25 cellular contexts compared by ENCODE assay signal in genomic region chr2:138474093-138474834, GRCh38. TPM values are rescaled to one million over a fixed set of nuclear protein-coding genes. Genes with fewer than 3 reads are reported as not detected.
DNase-seq lines count a peak whose midpoint lies in the region; ATAC-seq, FAIRE-seq and TF ChIP-seq lines count a peak whose summit lies in the region.
"Had no signal": no experiment of that assay in that cellular context is flagged by ENCODE, and none has a peak within 500 bp of the region (broad histone marks: within the 10 kb centered on the region; RNA-seq: fewer than 3 reads in every experiment).

No MANE protein-coding gene starts in this region.

- TF ChIP-seq RAD21 in K562 (CRISPR knock-in tag; conservative IDR thresholded peaks at IDR 0.05 in 1 of 2, IDR thresholded peaks at IDR 0.05 in 1 of 2), result no peak

- H3K4me1 ChIP-seq in K562 (replicated peaks in 1 of 2; ENCODE audit: control insufficient read depth in 2 of 2, insufficient read depth in 2 of 2, low read length in 2 of 2) (peaks cover 6 to 19% of the 10 kb centered on the region in 2 experiments), sigmoid colon (no peaks in the 10 kb centered on the region)
- H3K4me1 ChIP-seq: psoas muscle, uterus had no signal

- H3K4me3 ChIP-seq in K562 (no peak overlapping the region), sigmoid colon (no peak overlapping the region)
- H3K4me3 ChIP-seq: lung, PC-9, psoas muscle, skin epidermis, suprapubic skin, uterus had no signal

- H3K27me3 ChIP-seq in K562 (ENCODE audit: control insufficient read depth in 2 of 2, insufficient read depth in 2 of 2, low read length in 2 of 2), result no peaks in the 10 kb centered on the region
- H3K27me3 ChIP-seq in sigmoid colon, result no peaks in the 10 kb centered on the region
- H3K27me3 ChIP-seq: suprapubic skin, uterus had no signal

- no peaks in the 10 kb centered on the region for H4K20me1 ChIP-seq in K562 (replicated peaks; ENCODE audit: control insufficient read depth, insufficient read depth, low read length)

- TF ChIP-seq POLR2A in GM12891 (IDR thresholded peaks at IDR 0.05; ENCODE audit: low read depth, low read length) (no peak), K562 (conservative IDR thresholded peaks at IDR 0.05) (no peak), sigmoid colon (IDR thresholded peaks at IDR 0.05) (no peak)

- no peak for DNase-seq in GM12891 (ENCODE audit: insufficient read length, low spot score)
- DNase-seq in MV-4-11 (lab: John Stamatoyannopoulos, UW), result peak; percentile 45
- DNase-seq in K562 (ENCODE audit: extremely low read depth in 1 of 4, low spot score in 3 of 4), result peak in 2 of 4 experiments; percentile 45 to 72
- DNase-seq in lung microvascular endothelial cell (ENCODE audit: low read depth in 2 of 2), result peak; percentile 20 to 67
- no peak for DNase-seq in sigmoid colon
- DNase-seq in mesenteric fat pad (ENCODE audit: low spot score), result no peak
- DNase-seq: activated CD4-positive, alpha-beta T cell treated with anti-CD3 and anti-CD28 coated beads, Interleukin-2, amount 10 ng/mL, durations not matched to agents 7 days and 5 days; activated CD8-positive, alpha-beta memory T cell treated with anti-CD3 and anti-CD28 coated beads, Interleukin-2, amount 50 U/mL, for 48 hours; activated naive CD8-positive, alpha-beta T cell treated with anti-CD3 and anti-CD28 coated beads, Interleukin-2, amount 10 ng/mL, durations not matched to agents 7 days and 5 days; CD4-positive, CD25-positive, alpha-beta regulatory T cell; effector CD4-positive, alpha-beta T cell; IMR-90; NCI-H1436; NCI-H526 treated with DMSO at 0.1 percent for 48 hours; PC-9; psoas muscle; stimulated activated CD4-positive, alpha-beta T cell treated with anti-CD3 and anti-CD28 coated beads, Interleukin-1b, Interleukin-23, amount 100 ng/mL, for 48 hours; T-helper 1 cell; uterus had no signal

- H3K36me3 ChIP-seq in K562 (ENCODE audit: control insufficient read depth, insufficient read depth, low read length) (no peaks in the 10 kb centered on the region), sigmoid colon (no peaks in the 10 kb centered on the region)
- H3K36me3 ChIP-seq: suprapubic skin, uterus had no signal

- no peaks in the 10 kb centered on the region for H3K79me2 ChIP-seq in K562 (ENCODE audit: control insufficient read depth, insufficient read depth, low read length)

- no TSS peak for BruUV-seq in K562 (replicated peaks; lab: Mats Ljungman, UMichigan)

- H2AFZ ChIP-seq in K562 (ENCODE audit: low read depth, low read length), result peak overlapping the region; percentile 67
- H2AFZ ChIP-seq: PC-9 had no signal

- H3K27ac ChIP-seq in K562 (ENCODE audit: extremely low read depth, low read depth, low read length) (peak overlapping the region; percentile 62), sigmoid colon (no peak overlapping the region)
- H3K27ac ChIP-seq: PC-9, psoas muscle, skin epidermis, suprapubic skin, uterus had no signal

- FAIRE-seq in GM12891 (lab: Jason Lieb, UNC) (peak; percentile 13), K562 (lab: Jason Lieb, UNC) (peak; percentile 68)
- FAIRE-seq: G401.6 had no signal

- peak overlapping the region in 1 of 2 experiments; percentile 35; a peak in 1 of 4 replicates for H3K9ac ChIP-seq in K562 (ENCODE audit: insufficient read depth in 1 of 2, low read depth in 2 of 2, low read length in 2 of 2)

- WGBS in K562 (ENCODE audit: insufficient coverage, low coverage, missing lambda C conversion rate), result 0% methylated on average over 4 of the region's 4 CpGs
- 64 to 81% methylated on average over 4 of the region's 4 CpGs for WGBS in sigmoid colon, 2 donors

- in situ Hi-C loops in K562 (cut with MboI), result no loop called here

- H3K4me2 ChIP-seq in K562 (ENCODE audit: insufficient read depth, low read length), result peak overlapping the region; percentile 44
- H3K4me2 ChIP-seq: PC-9 had no signal

- POLR2A ChIA-PET in K562 (lab: Yijun Ruan, JAX), result interaction anchor here (0.6 to 1.4 kb wide), 4 partner anchors 12 to 98 kb away, joined by 3 to 6 read pairs (median 4); no protein-coding TSS in a partner anchor

- CTCF ChIA-PET in K562 (lab: Yijun Ruan, JAX; ENCODE audit: low intra/inter-chr PET ratio), result no interaction called here

- intact Hi-C loops in K562 (cut with micrococcal nuclease), result loop anchor here (10.0 kb wide), 4 partner anchors 181 to 351 kb away; partner anchors contain the start of gene NXPH2
- intact Hi-C loops in sigmoid colon (cut with DNase I), result no loop called here

- H3K9me3 ChIP-seq in K562 (replicated peaks; ENCODE audit: control insufficient read depth, insufficient read depth, low read depth, low read length) (no peaks in the 10 kb centered on the region; the same call in 1 of the 2 replicates), sigmoid colon (no peaks in the 10 kb centered on the region)
- H3K9me3 ChIP-seq: psoas muscle, suprapubic skin, uterus had no signal

- H3K9me1 ChIP-seq in K562 (ENCODE audit: control insufficient read depth, insufficient read depth, low read length), result no peaks in the 10 kb centered on the region

- TF ChIP-seq CTCF in K562 (IDR thresholded peaks at IDR 0.05 in 2 of 3, conservative IDR thresholded peaks at IDR 0.05 in 1 of 3; ENCODE audit: insufficient read depth in 2 of 3, low read depth in 1 of 3, low read length in 3 of 3) (no peak), sigmoid colon (IDR thresholded peaks at IDR 0.05) (no peak)

- peak; percentile 54; the same call in 1 of the 2 replicates for TF ChIP-seq EP300 in K562 (IDR thresholded peaks at IDR 0.05; ENCODE audit: low read length)
- no peak for TF ChIP-seq EP300 in sigmoid colon (IDR thresholded peaks at IDR 0.05)

- ATAC-seq in K562 (peak; percentile 84), GM19452 (IDR thresholded peaks at IDR 0.05; ENCODE audit: unreplicated experiment) (no peak), GM18511 (IDR thresholded peaks at IDR 0.05; ENCODE audit: unreplicated experiment) (no peak)
- ATAC-seq: psoas muscle had no signal

TF ChIP-seq in GM12891, 5 proteins besides CTCF, POLR2A, EP300 and RAD21:
- TF ChIP-seq SPI1 (IDR thresholded peaks at IDR 0.05; ENCODE audit: low read depth, low read length), result no peak
- no peak for TF ChIP-seq POLR2AphosphoS5 (IDR thresholded peaks at IDR 0.05; ENCODE audit: low read depth, low read length)
- TF ChIP-seq TAF1 (IDR thresholded peaks at IDR 0.05; ENCODE audit: low read depth, low read length), result no peak
- TF ChIP-seq POU2F2 (IDR thresholded peaks at IDR 0.05; ENCODE audit: low read depth, low read length), result no peak
- TF ChIP-seq PAX5 (IDR thresholded peaks at IDR 0.05; ENCODE audit: insufficient read depth, low read length, severe bottlenecking), result no peak

TF ChIP-seq in K562, 482 proteins besides CTCF, POLR2A, EP300 and RAD21 (continues in another document):
- TF ChIP-seq ARID1B (IDR thresholded peaks at IDR 0.05) (peak; percentile 84), FOXM1 (IDR thresholded peaks at IDR 0.05; ENCODE audit: low read depth) (0 out of 2 replicates have a peak, but pooled peaks have one; percentile 12), FOXM1 (CRISPR knock-in tag; IDR thresholded peaks at IDR 0.05; ENCODE audit: low read depth) (no peak), ZNF57 (CRISPR knock-in tag; IDR thresholded peaks at IDR 0.05) (no peak)
- TF ChIP-seq, protein P1, sequence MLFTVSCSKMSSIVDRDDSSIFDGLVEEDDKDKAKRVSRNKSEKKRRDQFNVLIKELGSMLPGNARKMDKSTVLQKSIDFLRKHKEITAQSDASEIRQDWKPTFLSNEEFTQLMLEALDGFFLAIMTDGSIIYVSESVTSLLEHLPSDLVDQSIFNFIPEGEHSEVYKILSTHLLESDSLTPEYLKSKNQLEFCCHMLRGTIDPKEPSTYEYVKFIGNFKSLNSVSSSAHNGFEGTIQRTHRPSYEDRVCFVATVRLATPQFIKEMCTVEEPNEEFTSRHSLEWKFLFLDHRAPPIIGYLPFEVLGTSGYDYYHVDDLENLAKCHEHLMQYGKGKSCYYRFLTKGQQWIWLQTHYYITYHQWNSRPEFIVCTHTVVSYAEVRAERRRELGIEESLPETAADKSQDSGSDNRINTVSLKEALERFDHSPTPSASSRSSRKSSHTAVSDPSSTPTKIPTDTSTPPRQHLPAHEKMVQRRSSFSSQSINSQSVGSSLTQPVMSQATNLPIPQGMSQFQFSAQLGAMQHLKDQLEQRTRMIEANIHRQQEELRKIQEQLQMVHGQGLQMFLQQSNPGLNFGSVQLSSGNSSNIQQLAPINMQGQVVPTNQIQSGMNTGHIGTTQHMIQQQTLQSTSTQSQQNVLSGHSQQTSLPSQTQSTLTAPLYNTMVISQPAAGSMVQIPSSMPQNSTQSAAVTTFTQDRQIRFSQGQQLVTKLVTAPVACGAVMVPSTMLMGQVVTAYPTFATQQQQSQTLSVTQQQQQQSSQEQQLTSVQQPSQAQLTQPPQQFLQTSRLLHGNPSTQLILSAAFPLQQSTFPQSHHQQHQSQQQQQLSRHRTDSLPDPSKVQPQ (CRISPR knock-in tag; IDR thresholded peaks at IDR 0.05; ENCODE audit: borderline replicate concordance), result no peak

RNA-seq across cellular contexts. Expression of gene SPOPL, which starts 27.3 kb away (rescaled TPM):
- polyA plus RNA-seq in GM12891 (2012; ENCODE audit: low read depth, missing spikeins), result 4.8 TPM
- 9.1 and 30.1 TPM in 2 replicates for total RNA-seq in K562 (2011; cell fraction: chromatin; rRNA removed; ENCODE audit: low replicate concordance)
- 3.4 and 5.7 TPM in 2 replicates for total RNA-seq in K562 (2011; cell fraction: nucleolus; rRNA removed)
- 10.6 and 16.4 TPM in 2 replicates for total RNA-seq in K562 (2011; cell fraction: nucleoplasm; rRNA removed)
- 1.8 and 2.7 TPM in 2 replicates for total RNA-seq in K562 (2014; rRNA removed)
- total RNA-seq in K562 (2014; rRNA removed; fragmentation: Illumina TruSeq; extraction: Trizol), result 4.3 and 5.4 TPM in 2 replicates
- 3.8 and 4.1 TPM in 2 replicates for total RNA-seq in K562 (2015; rRNA removed; fragmentation: Illumina TruSeq; extraction: Trizol)
- total RNA-seq in K562 (2021), result 3.8 and 4.5 TPM in 2 replicates
- 5.5 and 6.1 TPM in 2 replicates for polyA plus RNA-seq in K562 (2011; rRNA removed)
- 1.8 and 2.1 TPM in 2 replicates for polyA plus RNA-seq in K562 (2011; cell fraction: cytosol; rRNA removed)
- 11.2 and 12.4 TPM in 2 replicates for polyA plus RNA-seq in K562 (2011; cell fraction: nucleus; rRNA removed)
- 2.0 and 2.7 TPM in 2 replicates for polyA plus RNA-seq in K562 (2012)
- polyA plus RNA-seq in K562 (2014; fragmentation: Illumina TruSeq; extraction: Trizol), result 2.7 and 3.0 TPM in 2 replicates
- under 1 TPM; 0.53 to 0.95 TPM for polyA plus RNA-seq in K562 (2014; fragmentation: Nextera tagmentation; extraction: Ambion mirVana)
- 4.9 and 5.9 TPM in 2 replicates for polyA plus RNA-seq in K562 (2014; rRNA removed)
- 9.4 and 11.6 TPM in 2 replicates for polyA minus RNA-seq in K562 (2011; rRNA and poly(A)+ RNA removed)
- 2.3 and 2.6 TPM in 2 replicates for polyA minus RNA-seq in K562 (2011; cell fraction: cytosol; rRNA and poly(A)+ RNA removed)
- 8.6 and 19.4 TPM in 2 replicates for polyA minus RNA-seq in K562 (2011; cell fraction: nucleus; rRNA and poly(A)+ RNA removed)
- total RNA-seq in lung microvascular endothelial cell, result 9.2 and 11.7 TPM in 2 replicates
- 10 to 100 TPM; 29.1 to 43.3 (median 37.5) TPM for total RNA-seq in sigmoid colon
- 10 to 100 TPM in 2 of 3 donors, 1 to 10 TPM in 1; 8.6 to 15.0 (median 14.3) TPM for polyA plus RNA-seq in sigmoid colon
- 19.9 TPM for total RNA-seq in mesenteric fat pad

Comparison
In these comparisons a context has a peak if more than half of its experiments do, and no peak if none do; other contexts are left out.
1. DNase-seq: peak in MV-4-11 (single experiment) and lung microvascular endothelial cell (2 of 2); none in GM12891 (single experiment), sigmoid colon (single experiment) and mesenteric fat pad (single experiment).